ENCODE assay signal across 11 cellular contexts in genomic region chr6:88741071-88741470, GRCh38.
"Had no signal": no experiment of that assay in that cellular context is flagged by ENCODE, and none has a peak within 500 bp of the region (broad histone marks: within the 10 kb centered on the region; RNA-seq: fewer than 3 reads in every experiment).

No MANE protein-coding gene starts in this region.

- DNase-seq: GM23248, GOT3, H9, HCEC 1CT, HFFc6, IMR-90, Karpas-422, KBM-7 had no signal

- H2AFZ ChIP-seq: GM23248 had no signal

- H3K4me3 ChIP-seq: GM23248 had no signal

- H3K4me2 ChIP-seq: KMS-11 had no signal

- H3K27ac ChIP-seq: GM23248, KMS-11 had no signal

- H3K9ac ChIP-seq: GM23248, KMS-11 had no signal

- FAIRE-seq: H54, HTR-8/SVneo had no signal
